15 cellular contexts compared by ENCODE assay signal in genomic region chr11:291281-292210, GRCh38. TPM values are rescaled to one million over a fixed set of nuclear protein-coding genes. Genes with fewer than 3 reads are reported as not detected.
DNase-seq lines count a peak whose midpoint lies in the region; ATAC-seq, FAIRE-seq and TF ChIP-seq lines count a peak whose summit lies in the region.
"Had no signal": no experiment of that assay in that cellular context is flagged by ENCODE, and none has a peak within 500 bp of the region (broad histone marks: within the 10 kb centered on the region; RNA-seq: fewer than 3 reads in every experiment).

No MANE protein-coding gene starts in this region.

- H3K27me3 Mint-ChIP-seq in T-helper 1 cell treated with Interleukin-12 subunit alpha and Interleukin-12 subunit beta and Interleukin-4 antibody, amounts not matched to agents 30 μg/mL and 1 μg/mL, for 36 hours (ENCODE audit: low read depth) = peaks cover 6% of the 10 kb centered on the region

- peaks cover 0 to 6% (median 0%) of the 10 kb centered on the region in 3 donors for H3K4me1 ChIP-seq in pancreas
- H3K4me1 ChIP-seq in mammary epithelial cell (ENCODE audit: insufficient read depth, low read length) = peaks cover 9% of the 10 kb centered on the region

- intact Hi-C loops in Right ventricle myocardium superior (cut with DNase I) = no loop called here
- intact Hi-C loops in pancreas (cut with DNase I) = no loop called here
- intact Hi-C loops in mammary epithelial cell (cut with micrococcal nuclease) = no loop called here

- no peak overlapping the region for H3K9ac ChIP-seq in mammary epithelial cell (ENCODE audit: insufficient read depth, low read length)

- no peaks in the 10 kb centered on the region for H3K27me3 ChIP-seq in GM06990 (replicated peaks; ENCODE audit: control insufficient read depth, insufficient read depth, low read length)
- H3K27me3 ChIP-seq in pancreas = no peaks in the 10 kb centered on the region
- peaks cover 14% of the 10 kb centered on the region for H3K27me3 ChIP-seq in mammary epithelial cell (ENCODE audit: insufficient read depth, low read length)
- H3K27me3 ChIP-seq: hepatocyte had no signal

- no peak overlapping the region for H3K4me3 ChIP-seq in GM06990 (replicated peaks; ENCODE audit: low read depth, low read length)
- peak overlapping the region in 1 of 4 donors; percentile 91 for H3K4me3 ChIP-seq in pancreas
- no peak overlapping the region for H3K4me3 ChIP-seq in mammary epithelial cell (replicated peaks in 1 of 3; ENCODE audit: insufficient read depth in 1 of 3, low read depth in 2 of 3, low read length in 3 of 3)
- H3K4me3 ChIP-seq: ascending aorta, hepatocyte, smooth muscle cell had no signal

- H3K27ac ChIP-seq in pancreas = no peak overlapping the region
- H3K27ac ChIP-seq in mammary epithelial cell (ENCODE audit: insufficient read depth, low read depth, low read length) = no peak overlapping the region
- H3K27ac ChIP-seq: ascending aorta, hepatocyte had no signal

- BruUV-seq in mammary epithelial cell (replicated peaks; lab: Mats Ljungman, UMichigan) = no TSS peak

- peaks cover 18% of the 10 kb centered on the region for H3K4me1 Mint-ChIP-seq in T-helper 1 cell treated with Interleukin-12 subunit alpha and Interleukin-12 subunit beta and Interleukin-4 antibody, amounts not matched to agents 30 μg/mL and 1 μg/mL, for 36 hours (ENCODE audit: low read depth)

- H3K4me3 Mint-ChIP-seq in T-helper 1 cell treated with Interleukin-12 subunit alpha and Interleukin-12 subunit beta and Interleukin-4 antibody, amounts not matched to agents 30 μg/mL and 1 μg/mL, for 36 hours = peak overlapping the region; percentile 72

- H3K9me3 Mint-ChIP-seq in T-helper 1 cell treated with Interleukin-12 subunit alpha and Interleukin-12 subunit beta and Interleukin-4 antibody, amounts not matched to agents 30 μg/mL and 1 μg/mL, for 36 hours = no peaks in the 10 kb centered on the region

- peak overlapping the region; percentile 15 for H3K27ac Mint-ChIP-seq in T-helper 1 cell treated with Interleukin-12 subunit alpha and Interleukin-12 subunit beta and Interleukin-4 antibody, amounts not matched to agents 30 μg/mL and 1 μg/mL, for 36 hours

- CTCF ChIA-PET in mammary epithelial cell (lab: Charles Lee; ENCODE audit: low non-redundant PET) = no interaction called here

- no peak for FAIRE-seq in pancreas (lab: Jason Lieb, UNC)
- FAIRE-seq: endometrium, RCC 7860 had no signal

- peaks cover 10% of the 10 kb centered on the region for H3K36me3 Mint-ChIP-seq in T-helper 1 cell treated with Interleukin-12 subunit alpha and Interleukin-12 subunit beta and Interleukin-4 antibody, amounts not matched to agents 30 μg/mL and 1 μg/mL, for 36 hours (ENCODE audit: low read depth)

- TF ChIP-seq CTCF in GM06990 (IDR thresholded peaks at IDR 0.05; ENCODE audit: insufficient read depth, low read length, poor library complexity, severe bottlenecking) = no peak
- TF ChIP-seq CTCF in pancreas (IDR thresholded peaks at IDR 0.05) = no peak
- TF ChIP-seq CTCF in mammary epithelial cell (conservative IDR thresholded peaks at IDR 0.05 in 1 of 2, IDR thresholded peaks at IDR 0.05 in 1 of 2; ENCODE audit: extremely low read depth in 1 of 2, insufficient read depth in 1 of 2, low read depth in 1 of 2, low read length in 2 of 2) = no peak

- in situ Hi-C loops in mammary epithelial cell (cut with MboI; ENCODE audit: low sequenced_read_pairs in 2 of 2) = no loop called here

- H2AFZ ChIP-seq in mammary epithelial cell (ENCODE audit: low read depth, low read length) = no peak overlapping the region
- H2AFZ ChIP-seq: hepatocyte had no signal

- WGBS in pancreas, 2 donors = 83 to 87% methylated on average over 43 to 44 of the region's 44 CpGs
- WGBS in mammary epithelial cell (ENCODE audit: low coverage, missing lambda C conversion rate) = 93% methylated on average over 17 of the region's 44 CpGs

- DNase-seq in GM06990 (ENCODE audit: extremely low read depth, insufficient read length) (peak; percentile 11), Right ventricle myocardium superior (peak; percentile 41), pancreas (peak in 4 of 6 donors; percentile 24 to 71 (median 52)), SHP77 treated with DMSO at 0.1 percent for 48 hours (lab: John Stamatoyannopoulos, UW) (no peak), mammary epithelial cell (no peak)
- DNase-seq: DMS53, NCI-H2227 treated with DMSO at 0.1 percent for 48 hours had no signal

- ATAC-seq in Right ventricle myocardium superior (ENCODE audit: poor library complexity) (no peak), pancreas (no peak), HG02981 (IDR thresholded peaks at IDR 0.05; ENCODE audit: unreplicated experiment) (no peak)

- peaks cover 1% of the 10 kb centered on the region for H3K36me3 ChIP-seq in GM06990 (ENCODE audit: control insufficient read depth, insufficient read depth, low read length)
- peaks cover 0 to 37% (median 0%) of the 10 kb centered on the region in 3 donors for H3K36me3 ChIP-seq in pancreas
- H3K36me3 ChIP-seq in mammary epithelial cell (ENCODE audit: insufficient read depth, low read length) = no peaks in the 10 kb centered on the region

- no peaks in the 10 kb centered on the region for H4K20me1 ChIP-seq in mammary epithelial cell (ENCODE audit: insufficient read depth, low read length)

- H3K4me2 ChIP-seq in mammary epithelial cell (ENCODE audit: insufficient read depth, low read depth, low read length) = no peak overlapping the region
- H3K4me2 ChIP-seq: hepatocyte, smooth muscle cell had no signal

- H3K79me2 ChIP-seq in mammary epithelial cell (ENCODE audit: insufficient read depth, low read length) = no peaks in the 10 kb centered on the region
- H3K79me2 ChIP-seq: hepatocyte had no signal

- H3K9me3 ChIP-seq in pancreas = no peaks in the 10 kb centered on the region
- no peaks in the 10 kb centered on the region for H3K9me3 ChIP-seq in mammary epithelial cell (replicated peaks; ENCODE audit: insufficient read depth, low read length)
- H3K9me3 ChIP-seq: ascending aorta had no signal

- dilution Hi-C loops in mammary epithelial cell (cut with HindIII; ENCODE audit: low sequenced_read_pairs) = no loop called here

RNA-seq across cellular contexts. Expression of gene PGGHG, which starts 2.6 kb away (rescaled TPM):
- total RNA-seq in Right ventricle myocardium superior = 6.1 TPM
- 100 to 1,000 TPM in 4 of 6 donors, 10 to 100 TPM in 1, 1 to 10 TPM in 1; 8.9 to 534 (median 198) TPM for total RNA-seq in pancreas
- 1,000 to 10,000 TPM; 1,516 to 4,700 TPM for polyA plus RNA-seq in pancreas
- 1 to 10 TPM; 2.5 to 7.9 TPM for total RNA-seq in mammary epithelial cell
- 1.5 TPM for polyA plus RNA-seq in mammary epithelial cell
- polyA minus RNA-seq in mammary epithelial cell = 2.1 TPM

RNA-seq across cellular contexts. Expression of gene IFITM5, which starts 7.8 kb away (rescaled TPM):
- total RNA-seq in Right ventricle myocardium superior (not detected), pancreas (not detected), mammary epithelial cell (not detected)
- polyA plus RNA-seq in pancreas (1 to 10 TPM in 1 of 2 donors, under 1 TPM in 1; 0.56 to 1.2 TPM), mammary epithelial cell (not detected)
- not detected for polyA minus RNA-seq in mammary epithelial cell
- total RNA-seq: ascending aorta, hepatocyte, mucosa of gallbladder, smooth muscle cell had no signal
- polyA plus RNA-seq: hepatocyte, smooth muscle cell had no signal

RNA-seq across cellular contexts. Expression of gene NLRP6, which starts 13.3 kb away (rescaled TPM):
- 0.11 TPM for total RNA-seq in Right ventricle myocardium superior
- under 1 TPM in 4 of 6 donors, not detected in 2; 0.19 to 0.23 (median 0.20) TPM for total RNA-seq in pancreas
- polyA plus RNA-seq in pancreas = under 1 TPM; 0.05 to 0.08 TPM
- total RNA-seq in mammary epithelial cell = not detected
- not detected for polyA plus RNA-seq in mammary epithelial cell
- not detected for polyA minus RNA-seq in mammary epithelial cell
- total RNA-seq: ascending aorta, hepatocyte, smooth muscle cell had no signal
- polyA plus RNA-seq: smooth muscle cell had no signal

RNA-seq across cellular contexts. Expression of gene IFITM2, which starts 16.1 kb away (rescaled TPM):
- total RNA-seq in Right ventricle myocardium superior (194 TPM), pancreas (100 to 1,000 TPM in 2 of 6 donors, 10 to 100 TPM in 4; 32.1 to 120 (median 63.6) TPM), mammary epithelial cell (10 to 100 TPM in 1 of 2 donors, 1 to 10 TPM in 1; 4.7 to 29.1 TPM)
- polyA plus RNA-seq in pancreas (100 to 1,000 TPM; 169 to 182 TPM), mammary epithelial cell (37.8 TPM)
- 92.3 TPM for polyA minus RNA-seq in mammary epithelial cell

RNA-seq across cellular contexts. Expression of gene IFITM1, which starts 22.3 kb away (rescaled TPM):
- total RNA-seq in Right ventricle myocardium superior = 83.1 TPM
- total RNA-seq in pancreas = 10 to 100 TPM in 5 of 6 donors, 1 to 10 TPM in 1; 10.0 to 45.2 (median 18.9) TPM
- polyA plus RNA-seq in pancreas = 10 to 100 TPM; 40.7 to 54.5 TPM
- total RNA-seq in mammary epithelial cell = 1 to 10 TPM; 1.7 to 2.8 TPM
- 5.1 TPM for polyA plus RNA-seq in mammary epithelial cell
- 2.0 TPM for polyA minus RNA-seq in mammary epithelial cell

Comparison
In these comparisons a context has a peak if more than half of its experiments do, and no peak if none do; other contexts are left out.
1. DNase-seq: peak in GM06990 (single experiment), Right ventricle myocardium superior (single experiment) and pancreas (4 of 6); none in SHP77 treated with DMSO at 0.1 percent for 48 hours (single experiment) and mammary epithelial cell (single experiment).